In genomic region chr14:106530423-106531107, GRCh38 we compare ENCODE assay signal across 8 cellular contexts.
DNase-seq lines count a peak whose midpoint lies in the region; ATAC-seq and TF ChIP-seq lines count a peak whose summit lies in the region.

No MANE protein-coding gene starts in this region.

- H3K36me3 Mint-ChIP-seq in CD14-positive monocyte, result no peaks in the 10 kb centered on the region
- no peaks in the 10 kb centered on the region for H3K36me3 Mint-ChIP-seq in activated naive CD8-positive, alpha-beta T cell treated with anti-CD3 and anti-CD28 coated beads, Interleukin-2, amount 50 U/mL, for 24 hours (ENCODE audit: low read depth)

- H3K27ac Mint-ChIP-seq in CD14-positive monocyte, result peak overlapping the region in 1 of 7 donors; percentile 18
- H3K27ac Mint-ChIP-seq in activated naive CD8-positive, alpha-beta T cell treated with anti-CD3 and anti-CD28 coated beads, Interleukin-2, amount 50 U/mL, for 24 hours, result no peak overlapping the region

- intact Hi-C loops in CD14-positive monocyte (cut with micrococcal nuclease), result no loop called here
- intact Hi-C loops in esophagus squamous epithelium (cut with DNase I), result no loop called here

- 58 to 87% methylated on average over 3 to 8 of the region's 12 CpGs for WGBS in esophagus squamous epithelium, 2 donors

- H3K36me3 ChIP-seq in MG63 (no peaks in the 10 kb centered on the region), esophagus squamous epithelium (no peaks in the 10 kb centered on the region)

- H3K4me3 Mint-ChIP-seq in CD14-positive monocyte, result no peak overlapping the region
- H3K4me3 Mint-ChIP-seq in activated naive CD8-positive, alpha-beta T cell treated with anti-CD3 and anti-CD28 coated beads, Interleukin-2, amount 50 U/mL, for 24 hours, result no peak overlapping the region

- no peaks in the 10 kb centered on the region for H3K4me1 Mint-ChIP-seq in CD14-positive monocyte
- H3K4me1 Mint-ChIP-seq in activated naive CD8-positive, alpha-beta T cell treated with anti-CD3 and anti-CD28 coated beads, Interleukin-2, amount 50 U/mL, for 24 hours, result no peaks in the 10 kb centered on the region

- peaks cover 0 to 4% (median 2%) of the 10 kb centered on the region in 3 donors for H3K27me3 Mint-ChIP-seq in CD14-positive monocyte (ENCODE audit: low read depth in 3 of 3)
- no peaks in the 10 kb centered on the region for H3K27me3 Mint-ChIP-seq in activated naive CD8-positive, alpha-beta T cell treated with anti-CD3 and anti-CD28 coated beads, Interleukin-2, amount 50 U/mL, for 24 hours

- H3K27me3 ChIP-seq in MG63 (no peaks in the 10 kb centered on the region), esophagus squamous epithelium (peaks cover 0 to 6% (median 0%) of the 10 kb centered on the region in 4 donors)

- H3K4me3 ChIP-seq in MG63 (no peak overlapping the region), esophagus squamous epithelium (no peak overlapping the region)

- H3K9me3 Mint-ChIP-seq in CD14-positive monocyte, result peaks cover 0 to 13% (median 9%) of the 10 kb centered on the region in 7 donors
- H3K9me3 Mint-ChIP-seq in activated naive CD8-positive, alpha-beta T cell treated with anti-CD3 and anti-CD28 coated beads, Interleukin-2, amount 50 U/mL, for 24 hours, result peaks cover 5% of the 10 kb centered on the region

- no peaks in the 10 kb centered on the region for H3K4me1 ChIP-seq in esophagus squamous epithelium

- H3K27ac ChIP-seq in esophagus squamous epithelium, result no peak overlapping the region

- TF ChIP-seq CTCF in CD14-positive monocyte (IDR thresholded peaks at IDR 0.05), result peak; percentile 27
- peak; percentile 45 for TF ChIP-seq CTCF in GM20000 (IDR thresholded peaks at IDR 0.05; ENCODE audit: extremely low read depth, missing control alignments)
- TF ChIP-seq CTCF in esophagus squamous epithelium (IDR thresholded peaks at IDR 0.05), result no peak

- TF ChIP-seq POLR2A in esophagus squamous epithelium (IDR thresholded peaks at IDR 0.05), result no peak

- ATAC-seq in activated naive CD8-positive, alpha-beta T cell treated with anti-CD3 and anti-CD28 coated beads, Interleukin-2, amount 50 U/mL, for 24 hours, result peak; percentile 91

- DNase-seq in CD14-positive monocyte (ENCODE audit: low spot score), result no peak
- peak; percentile 43 for DNase-seq in GM20000 (ENCODE audit: low spot score)
- DNase-seq in MG63, result peak; percentile 0
- peak; percentile 54 for DNase-seq in activated naive CD8-positive, alpha-beta T cell treated with anti-CD3 and anti-CD28 coated beads, Interleukin-2, amount 50 U/mL, for 24 hours
- no peak for DNase-seq in inferior parietal cortex (ENCODE audit: extremely low spot score)
- DNase-seq in NCI-H2171 (lab: John Stamatoyannopoulos, UW), result no peak
- DNase-seq in putamen (ENCODE audit: low spot score), result no peak
- DNase-seq in esophagus squamous epithelium (lab: John Stamatoyannopoulos, UW), result no peak

- H3K9me3 ChIP-seq in MG63 (no peaks in the 10 kb centered on the region), esophagus squamous epithelium (peaks cover 0 to 7% (median 0%) of the 10 kb centered on the region in 3 donors)

Comparison
In these comparisons a context has a peak if more than half of its experiments do, and no peak if none do; other contexts are left out.
1. DNase-seq: peak in GM20000 (single experiment), MG63 (single experiment) and activated naive CD8-positive, alpha-beta T cell treated with anti-CD3 and anti-CD28 coated beads, Interleukin-2, amount 50 U/mL, for 24 hours (single experiment); none in CD14-positive monocyte (single experiment), inferior parietal cortex (single experiment), NCI-H2171 (single experiment), putamen (single experiment) and esophagus squamous epithelium (single experiment).
2. CTCF ChIP-seq: peak in CD14-positive monocyte (single experiment) and GM20000 (single experiment); none in esophagus squamous epithelium (0 of 6).